ENCODE assay signal across 8 cellular contexts in genomic region chr9:36991516-36992134, GRCh38. TPM values are rescaled to one million over a fixed set of nuclear protein-coding genes. Genes with fewer than 3 reads are reported as not detected.
DNase-seq lines count a peak whose midpoint lies in the region; ATAC-seq, FAIRE-seq and TF ChIP-seq lines count a peak whose summit lies in the region.

No MANE protein-coding gene starts in this region.

- H3F3A ChIP-seq in SU-DHL-6 (ENCODE audit: insufficient read depth), result peaks cover 38% of the 10 kb centered on the region

- no peaks in the 10 kb centered on the region for H4K20me1 ChIP-seq in SU-DHL-6 (ENCODE audit: low read depth, low read length)

- H3K27ac ChIP-seq in SU-DHL-6 (ENCODE audit: low read depth, low read length), result peak overlapping the region; percentile 92

- peak; percentile 25 for TF ChIP-seq CTCF in AG09319 (IDR thresholded peaks at IDR 0.05; ENCODE audit: low read depth, low read length)
- TF ChIP-seq CTCF in SU-DHL-6 (IDR thresholded peaks at IDR 0.05; ENCODE audit: insufficient read depth, low read length, poor library complexity, severe bottlenecking), result peak; percentile 68
- TF ChIP-seq CTCF in foreskin fibroblast (IDR thresholded peaks at IDR 0.05; ENCODE audit: low read depth, low read length), result peak; percentile 47

- H3K4me1 Mint-ChIP-seq in activated T-helper 1 cell treated with anti-CD3 and anti-CD28 coated beads, Interleukin-12 subunit alpha, Interleukin-12 subunit beta, Interleukin-2, Interleukin-4 antibody, amounts not matched to agents 30 ng/mL and 10 ng/mL and 1 ng/mL, durations not matched to agents 14 hours and 24 hours and 36 hours (ENCODE audit: low read depth), result no peaks in the 10 kb centered on the region

- H3K9me2 ChIP-seq in SU-DHL-6 (replicated peaks; ENCODE audit: insufficient read depth, low read length), result no peaks in the 10 kb centered on the region

- no peak overlapping the region for H3K4me3 ChIP-seq in SU-DHL-6 (ENCODE audit: insufficient read depth, low read length, poor library complexity, severe bottlenecking)
- H3K4me3 ChIP-seq in foreskin fibroblast (ENCODE audit: low read depth in 1 of 2, low read length in 2 of 2), result no peak overlapping the region

- DNase-seq in AG09319 (ENCODE audit: extremely low read depth, low read depth) (no peak), GM12892 (ENCODE audit: insufficient read length) (no peak), foreskin fibroblast (no peak)
- DNase-seq in stimulated activated naive CD8-positive, alpha-beta T cell treated with anti-CD3 and anti-CD28 coated beads, Interleukin-15, Interleukin-2, amounts not matched to agents 100 U/mL and 50 U/mL, for 24 hours, result peak; percentile 72
- DNase-seq in activated T-helper 1 cell treated with anti-CD3 and anti-CD28 coated beads, Interleukin-12 subunit alpha, Interleukin-12 subunit beta, Interleukin-2, Interleukin-4 antibody, amounts not matched to agents 30 ng/mL and 10 ng/mL and 1 ng/mL, durations not matched to agents 14 hours and 24 hours and 36 hours (ENCODE audit: low spot score), result no peak

- H3K27me3 Mint-ChIP-seq in activated T-helper 1 cell treated with anti-CD3 and anti-CD28 coated beads, Interleukin-12 subunit alpha, Interleukin-12 subunit beta, Interleukin-2, Interleukin-4 antibody, amounts not matched to agents 30 ng/mL and 10 ng/mL and 1 ng/mL, durations not matched to agents 14 hours and 24 hours and 36 hours (ENCODE audit: insufficient read depth), result peaks cover 40% of the 10 kb centered on the region

- no peak overlapping the region for H2AFZ ChIP-seq in SU-DHL-6 (ENCODE audit: low read depth, low read length, severe bottlenecking)

- ATAC-seq in stimulated activated naive CD8-positive, alpha-beta T cell treated with anti-CD3 and anti-CD28 coated beads, Interleukin-15, Interleukin-2, amounts not matched to agents 100 U/mL and 50 U/mL, for 24 hours, result no peak
- ATAC-seq in GM18867 (IDR thresholded peaks at IDR 0.05; ENCODE audit: unreplicated experiment) (no peak), HG03432 (IDR thresholded peaks at IDR 0.05; ENCODE audit: unreplicated experiment) (no peak)

- peaks cover 9% of the 10 kb centered on the region; the same call in 1 of the 2 replicates for H3K36me3 ChIP-seq in SU-DHL-6 (ENCODE audit: low read length)

- no peak overlapping the region for H3K27ac Mint-ChIP-seq in activated T-helper 1 cell treated with anti-CD3 and anti-CD28 coated beads, Interleukin-12 subunit alpha, Interleukin-12 subunit beta, Interleukin-2, Interleukin-4 antibody, amounts not matched to agents 30 ng/mL and 10 ng/mL and 1 ng/mL, durations not matched to agents 14 hours and 24 hours and 36 hours

- peak; percentile 95 for FAIRE-seq in GM12892 (lab: Jason Lieb, UNC)

- H3K36me3 Mint-ChIP-seq in activated T-helper 1 cell treated with anti-CD3 and anti-CD28 coated beads, Interleukin-12 subunit alpha, Interleukin-12 subunit beta, Interleukin-2, Interleukin-4 antibody, amounts not matched to agents 30 ng/mL and 10 ng/mL and 1 ng/mL, durations not matched to agents 14 hours and 24 hours and 36 hours (ENCODE audit: low read depth), result peaks cover 2% of the 10 kb centered on the region

- H3K4me3 Mint-ChIP-seq in activated T-helper 1 cell treated with anti-CD3 and anti-CD28 coated beads, Interleukin-12 subunit alpha, Interleukin-12 subunit beta, Interleukin-2, Interleukin-4 antibody, amounts not matched to agents 30 ng/mL and 10 ng/mL and 1 ng/mL, durations not matched to agents 14 hours and 24 hours and 36 hours, result no peak overlapping the region

- no peaks in the 10 kb centered on the region for H3K27me3 ChIP-seq in SU-DHL-6 (ENCODE audit: low read length)

- no peak overlapping the region for H3K9ac ChIP-seq in SU-DHL-6 (ENCODE audit: low read length)

- H3K4me2 ChIP-seq in SU-DHL-6 (ENCODE audit: low read depth, low read length, poor library complexity, severe bottlenecking), result no peak overlapping the region

- peaks cover 5% of the 10 kb centered on the region; the same call in 1 of the 2 replicates for H3K9me3 ChIP-seq in SU-DHL-6 (ENCODE audit: insufficient read depth, low read length)

- peaks cover 66% of the 10 kb centered on the region for H3K79me2 ChIP-seq in SU-DHL-6 (ENCODE audit: insufficient read depth, low read length)

- H3K9me3 Mint-ChIP-seq in activated T-helper 1 cell treated with anti-CD3 and anti-CD28 coated beads, Interleukin-12 subunit alpha, Interleukin-12 subunit beta, Interleukin-2, Interleukin-4 antibody, amounts not matched to agents 30 ng/mL and 10 ng/mL and 1 ng/mL, durations not matched to agents 14 hours and 24 hours and 36 hours, result peaks cover 20% of the 10 kb centered on the region

- intact Hi-C loops in activated T-helper 1 cell treated with anti-CD3 and anti-CD28 coated beads, Interleukin-12 subunit alpha, Interleukin-12 subunit beta, Interleukin-2, Interleukin-4 antibody, amounts not matched to agents 30 ng/mL and 10 ng/mL and 1 ng/mL, durations not matched to agents 14 hours and 24 hours and 36 hours (cut with micrococcal nuclease), result loop anchor here (1.0 to 5.0 kb wide), 3 partner anchors 67 to 359 kb away; no protein-coding TSS in a partner anchor

- TF ChIP-seq POLR2A in GM12892 (IDR thresholded peaks at IDR 0.05; ENCODE audit: low read depth, low read length), result no peak

RNA-seq across cellular contexts. Expression of gene PAX5, which starts 42.4 kb away (rescaled TPM):
- polyA plus RNA-seq in GM12892 (2012; ENCODE audit: missing spikeins), result 33.5 TPM
- total RNA-seq in activated T-helper 1 cell treated with anti-CD3 and anti-CD28 coated beads, Interleukin-12 subunit alpha, Interleukin-12 subunit beta, Interleukin-2, Interleukin-4 antibody, amounts not matched to agents 30 ng/mL and 10 ng/mL and 1 ng/mL, durations not matched to agents 14 hours and 24 hours and 36 hours, result 0.32 and 0.39 TPM in 2 replicates
